ENCODE assay signal across 9 cellular contexts in the genomic region with DNA sequence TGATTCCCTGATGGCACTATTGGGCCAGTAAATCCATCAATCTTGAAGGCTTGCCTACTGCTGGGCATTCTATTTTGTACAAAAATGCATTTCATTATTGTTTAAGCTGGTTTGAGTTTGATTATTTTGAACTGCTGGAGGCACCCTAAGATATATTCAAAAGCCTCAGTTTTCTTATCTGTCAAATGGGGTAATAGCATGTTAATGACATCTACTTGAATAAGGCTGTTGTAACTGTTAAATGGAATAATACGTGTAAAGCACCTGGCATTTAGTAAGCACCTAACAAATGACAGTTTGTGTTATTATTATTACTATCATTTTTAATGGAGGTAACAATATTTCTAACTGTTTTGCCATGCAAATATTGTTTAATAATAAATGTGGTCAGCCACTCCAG. TPM values are rescaled to one million over a fixed set of nuclear protein-coding genes. Genes with fewer than 3 reads are reported as not detected.
"Had no signal": no experiment of that assay in that cellular context is flagged by ENCODE, and none has a peak within 500 bp of the region (broad histone marks: within the 10 kb centered on the region; RNA-seq: fewer than 3 reads in every experiment).

No MANE protein-coding gene starts in this region.

- DNase-seq: GDM1, GF-D8 had no signal

- H3K4me3 ChIP-seq: GM12878 had no signal

- FAIRE-seq: G401.6, GM12878, GM12891, GM12892, GM18507, GM19239 had no signal

RNA-seq across cellular contexts. Expression of a gene that starts 6.9 kb away (rescaled TPM):
- total RNA-seq: G401, GM12878 had no signal
